ENCODE assay signal across 19 cellular contexts in genomic region chr15:48061588-48061987, GRCh38. TPM values are rescaled to one million over a fixed set of nuclear protein-coding genes. Genes with fewer than 3 reads are reported as not detected.
"Had no signal": no experiment of that assay in that cellular context is flagged by ENCODE, and none has a peak within 500 bp of the region (broad histone marks: within the 10 kb centered on the region; RNA-seq: fewer than 3 reads in every experiment).

No MANE protein-coding gene starts in this region.

- H3K4me2 ChIP-seq: KMS-11, PC-9 had no signal

- DNase-seq: Kasumi-1, MM.1S, NCI-H187, NCI-H2029, NCI-H2171, NCI-H226, NCI-H510A, NCI-H774, PC-9, Peyer's patch, SJCRH30 had no signal

- H3K36me3 ChIP-seq: Peyer's patch, SJCRH30 had no signal

- H3K27ac ChIP-seq: KMS-11, PC-9, Peyer's patch, SJCRH30 had no signal

- H3K4me1 ChIP-seq: Peyer's patch, SJCRH30 had no signal

- H3K4me3 ChIP-seq: K562, PC-9, Peyer's patch, SJCRH30 had no signal

- H2AFZ ChIP-seq: PC-9 had no signal

- H3K27me3 ChIP-seq: Peyer's patch, SJCRH30 had no signal

- ATAC-seq: K562, Right ventricle myocardium inferior had no signal

- H3K9me3 ChIP-seq: Peyer's patch, SJCRH30 had no signal

- H3K9ac ChIP-seq: KMS-11 had no signal

RNA-seq across cellular contexts. Expression of gene SLC24A5, which starts 59.2 kb away (rescaled TPM):
- total RNA-seq: HT-29, K562, M059J, OCI-LY7, PC-9, Peyer's patch, Right ventricle myocardium inferior, RPMI7951, SJCRH30 had no signal
- polyA plus RNA-seq: IgD-negative memory B cell, K562 had no signal
